ENCODE assay signal across 6 cellular contexts in the genomic region with DNA sequence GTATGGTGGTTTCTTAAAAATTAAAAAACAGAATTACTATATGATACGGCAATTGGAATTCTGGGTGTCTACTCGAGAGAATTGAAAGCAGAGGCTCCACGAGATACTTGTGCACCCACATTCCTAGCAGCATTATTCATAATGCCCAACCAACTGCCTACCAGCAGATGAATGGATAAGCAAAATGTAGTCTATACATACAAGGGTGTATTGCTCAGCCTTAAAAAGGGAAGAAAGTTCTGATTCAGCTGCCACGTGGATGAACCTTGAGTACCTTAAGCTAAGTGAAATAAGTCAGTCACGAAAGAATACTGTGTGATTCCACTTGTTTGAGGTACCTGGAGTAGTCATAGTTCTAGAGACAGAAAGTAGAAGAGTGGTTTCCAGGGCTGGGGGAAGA.
DNase-seq lines count a peak whose midpoint lies in the region; ATAC-seq, FAIRE-seq and TF ChIP-seq lines count a peak whose summit lies in the region.
"Not testable (repeated sequence)": the region's sequence is repeated elsewhere in the genome, so short reads cannot be mapped to it uniquely, and the experiment has no call there.

No MANE protein-coding gene starts in this region.

- H3K9me2 ChIP-seq in PC-9 (ENCODE audit: insufficient read depth), result not testable (repeated sequence)

- peak overlapping the region; percentile 49; the same call in 1 of the 2 replicates for H3K27ac Mint-ChIP-seq in HFFc6

- not testable (repeated sequence) for TF ChIP-seq EP300 in A549 (IDR thresholded peaks at IDR 0.05); esophagus muscularis mucosa (IDR thresholded peaks at IDR 0.05)

- peaks cover 37% of the 10 kb centered on the region for H3K4me1 Mint-ChIP-seq in HFFc6 (ENCODE audit: low read depth)

- not testable (repeated sequence) for H3K27ac ChIP-seq in A549; PC-9; mammary epithelial cell (ENCODE audit: insufficient read depth, low read depth, low read length); esophagus muscularis mucosa (replicated peaks in 1 of 4)

- not testable (repeated sequence) for DNase-seq in A549 (ENCODE audit: low read depth in 1 of 2, low spot score in 1 of 2); GM12892 (ENCODE audit: insufficient read length); HFFc6
- DNase-seq in PC-9 (peak; percentile 41 to 67), mammary epithelial cell (peak; percentile 31), esophagus muscularis mucosa (ENCODE audit: extremely low spot score) (peak; percentile 45)

- not testable (repeated sequence) for H3K4me3 ChIP-seq in A549; PC-9; mammary epithelial cell (replicated peaks in 1 of 3; ENCODE audit: insufficient read depth in 1 of 3, low read depth in 2 of 3, low read length in 3 of 3); esophagus muscularis mucosa

- not testable (repeated sequence) for H3K4me1 ChIP-seq in A549; PC-9 (replicated peaks; ENCODE audit: insufficient read depth); mammary epithelial cell (ENCODE audit: insufficient read depth, low read length); esophagus muscularis mucosa

- WGBS in A549 (ENCODE audit: missing lambda C conversion rate), result 75% methylated on average over 5 of the region's 5 CpGs
- 78% methylated on average over 5 of the region's 5 CpGs for WGBS in mammary epithelial cell (ENCODE audit: low coverage, missing lambda C conversion rate)
- 90% methylated on average over 5 of the region's 5 CpGs for WGBS in esophagus muscularis mucosa

- peaks cover 16% of the 10 kb centered on the region; the same call in 1 of the 2 replicates for H3K36me3 Mint-ChIP-seq in HFFc6 (ENCODE audit: low read depth)

- H2AFZ ChIP-seq in PC-9; mammary epithelial cell (ENCODE audit: low read depth, low read length): not testable (repeated sequence)

- not testable (repeated sequence) for TF ChIP-seq POLR2A in A549 (IDR thresholded peaks at IDR 0.05; ENCODE audit: low read length); GM12892 (IDR thresholded peaks at IDR 0.05; ENCODE audit: low read depth, low read length); esophagus muscularis mucosa (IDR thresholded peaks at IDR 0.05; ENCODE audit: low read depth)

- BruUV-seq in PC-9 (replicated peaks; lab: Mats Ljungman, UMichigan); mammary epithelial cell (replicated peaks; lab: Mats Ljungman, UMichigan): not testable (repeated sequence)

- in situ Hi-C loops in mammary epithelial cell (cut with MboI; ENCODE audit: low sequenced_read_pairs in 2 of 2), result not testable (repeated sequence)

- POLR2A ChIA-PET in A549 (lab: Yijun Ruan, JAX); PC-9 (lab: Charles Lee; ENCODE audit: unreplicated experiment): not testable (repeated sequence)

- H3K36me3 ChIP-seq in PC-9 (ENCODE audit: low read depth); mammary epithelial cell (ENCODE audit: insufficient read depth, low read length); esophagus muscularis mucosa: not testable (repeated sequence)

- not testable (repeated sequence) for H3K4me2 ChIP-seq in A549; mammary epithelial cell (ENCODE audit: insufficient read depth, low read depth, low read length)
- H3K4me2 ChIP-seq in PC-9, result 0 out of 2 replicates have a peak overlapping the region, but pooled peaks have one; percentile 3

- not testable (repeated sequence) for TF ChIP-seq CTCF in A549 (IDR thresholded peaks at IDR 0.05); HFFc6 (IDR thresholded peaks at IDR 0.05); PC-9 (conservative IDR thresholded peaks at IDR 0.05); mammary epithelial cell (conservative IDR thresholded peaks at IDR 0.05 in 1 of 2, IDR thresholded peaks at IDR 0.05 in 1 of 2; ENCODE audit: extremely low read depth in 1 of 2, insufficient read depth in 1 of 2, low read depth in 1 of 2, low read length in 2 of 2); esophagus muscularis mucosa (IDR thresholded peaks at IDR 0.05)

- H3K27me3 ChIP-seq in PC-9 (ENCODE audit: insufficient read depth, low read depth); mammary epithelial cell (ENCODE audit: insufficient read depth, low read length); esophagus muscularis mucosa: not testable (repeated sequence)

- intact Hi-C loops in PC-9 (cut with micrococcal nuclease; ENCODE audit: unreplicated experiment); mammary epithelial cell (cut with micrococcal nuclease); esophagus muscularis mucosa (cut with DNase I): not testable (repeated sequence)

- H3K79me2 ChIP-seq in PC-9 (ENCODE audit: low read depth); mammary epithelial cell (ENCODE audit: insufficient read depth, low read length): not testable (repeated sequence)

- H3F3A ChIP-seq in PC-9 (ENCODE audit: insufficient read depth, low read depth), result not testable (repeated sequence)

- FAIRE-seq in A549 (lab: Jason Lieb, UNC) (peak; percentile 49), GM12892 (lab: Jason Lieb, UNC) (peak; percentile 70)

- CTCF ChIA-PET in A549 (lab: Yijun Ruan, JAX); PC-9 (lab: Charles Lee); mammary epithelial cell (lab: Charles Lee; ENCODE audit: low non-redundant PET): not testable (repeated sequence)

- dilution Hi-C loops in mammary epithelial cell (cut with HindIII; ENCODE audit: low sequenced_read_pairs), result loop anchor here (5.0 kb wide), 2 partner anchors 38 to 82 kb away; no protein-coding TSS in a partner anchor

- not testable (repeated sequence) for H3K9ac ChIP-seq in mammary epithelial cell (ENCODE audit: insufficient read depth, low read length)

- TF ChIP-seq RAD21 in A549 (conservative IDR thresholded peaks at IDR 0.05 in 1 of 2, IDR thresholded peaks at IDR 0.05 in 1 of 2), result not testable (repeated sequence)

- H3K27me3 Mint-ChIP-seq in HFFc6 (ENCODE audit: insufficient read depth), result not testable (repeated sequence)

- not testable (repeated sequence) for H3K9me3 Mint-ChIP-seq in HFFc6

- not testable (repeated sequence) for ATAC-seq in A549

- H4K20me1 ChIP-seq in PC-9 (ENCODE audit: insufficient read depth); mammary epithelial cell (ENCODE audit: insufficient read depth, low read length): not testable (repeated sequence)

- H3K9me3 ChIP-seq in A549; PC-9 (ENCODE audit: insufficient read depth, low read depth); mammary epithelial cell (replicated peaks; ENCODE audit: insufficient read depth, low read length); esophagus muscularis mucosa: not testable (repeated sequence)

- not testable (repeated sequence) for H3K4me3 Mint-ChIP-seq in HFFc6
